In the genomic region with DNA sequence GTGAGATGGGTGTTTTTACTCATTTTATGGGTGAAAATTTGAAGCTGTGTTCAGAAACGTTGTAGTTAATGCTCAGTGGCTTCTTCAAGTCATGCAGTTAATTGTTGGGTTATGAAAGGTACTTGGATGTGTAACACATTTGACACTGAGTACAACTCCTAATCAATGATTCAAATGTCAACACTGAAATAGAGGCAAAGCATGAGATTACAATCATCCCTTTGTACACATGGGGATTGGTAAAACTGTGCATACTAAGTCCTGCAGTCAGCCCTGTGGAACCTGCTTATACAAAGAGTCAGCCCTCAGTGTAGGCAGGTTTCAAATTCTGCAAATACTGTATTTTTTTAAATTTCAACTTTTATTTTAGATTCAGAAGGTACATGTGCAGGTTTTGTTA, we compare ENCODE assay signal across 1 cellular context.
TF ChIP-seq lines count a peak whose summit lies in the region.

No MANE protein-coding gene starts in this region.

TF ChIP-seq in HepG2, 621 proteins besides CTCF, POLR2A, EP300 and RAD21 (continued from another document):
- TF ChIP-seq, protein P1, sequence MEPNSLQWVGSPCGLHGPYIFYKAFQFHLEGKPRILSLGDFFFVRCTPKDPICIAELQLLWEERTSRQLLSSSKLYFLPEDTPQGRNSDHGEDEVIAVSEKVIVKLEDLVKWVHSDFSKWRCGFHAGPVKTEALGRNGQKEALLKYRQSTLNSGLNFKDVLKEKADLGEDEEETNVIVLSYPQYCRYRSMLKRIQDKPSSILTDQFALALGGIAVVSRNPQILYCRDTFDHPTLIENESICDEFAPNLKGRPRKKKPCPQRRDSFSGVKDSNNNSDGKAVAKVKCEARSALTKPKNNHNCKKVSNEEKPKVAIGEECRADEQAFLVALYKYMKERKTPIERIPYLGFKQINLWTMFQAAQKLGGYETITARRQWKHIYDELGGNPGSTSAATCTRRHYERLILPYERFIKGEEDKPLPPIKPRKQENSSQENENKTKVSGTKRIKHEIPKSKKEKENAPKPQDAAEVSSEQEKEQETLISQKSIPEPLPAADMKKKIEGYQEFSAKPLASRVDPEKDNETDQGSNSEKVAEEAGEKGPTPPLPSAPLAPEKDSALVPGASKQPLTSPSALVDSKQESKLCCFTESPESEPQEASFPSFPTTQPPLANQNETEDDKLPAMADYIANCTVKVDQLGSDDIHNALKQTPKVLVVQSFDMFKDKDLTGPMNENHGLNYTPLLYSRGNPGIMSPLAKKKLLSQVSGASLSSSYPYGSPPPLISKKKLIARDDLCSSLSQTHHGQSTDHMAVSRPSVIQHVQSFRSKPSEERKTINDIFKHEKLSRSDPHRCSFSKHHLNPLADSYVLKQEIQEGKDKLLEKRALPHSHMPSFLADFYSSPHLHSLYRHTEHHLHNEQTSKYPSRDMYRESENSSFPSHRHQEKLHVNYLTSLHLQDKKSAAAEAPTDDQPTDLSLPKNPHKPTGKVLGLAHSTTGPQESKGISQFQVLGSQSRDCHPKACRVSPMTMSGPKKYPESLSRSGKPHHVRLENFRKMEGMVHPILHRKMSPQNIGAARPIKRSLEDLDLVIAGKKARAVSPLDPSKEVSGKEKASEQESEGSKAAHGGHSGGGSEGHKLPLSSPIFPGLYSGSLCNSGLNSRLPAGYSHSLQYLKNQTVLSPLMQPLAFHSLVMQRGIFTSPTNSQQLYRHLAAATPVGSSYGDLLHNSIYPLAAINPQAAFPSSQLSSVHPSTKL (CRISPR knock-in tag; IDR thresholded peaks at IDR 0.05): peak; percentile 46; the same call in 1 of the 2 replicates
- TF ChIP-seq FOXA3 (CRISPR knock-in tag; IDR thresholded peaks at IDR 0.05) (peak; percentile 91), KDM6A (CRISPR knock-in tag; IDR thresholded peaks at IDR 0.05; ENCODE audit: low read depth) (no peak), KAT7 (CRISPR knock-in tag; IDR thresholded peaks at IDR 0.05; ENCODE audit: borderline replicate concordance) (no peak), ZSCAN21 (CRISPR knock-in tag; IDR thresholded peaks at IDR 0.05; ENCODE audit: borderline replicate concordance) (peak; percentile 35; the same call in 1 of the 2 replicates), NR2C2 (CRISPR knock-in tag; IDR thresholded peaks at IDR 0.05; ENCODE audit: borderline replicate concordance) (no peak), KDM3A (CRISPR knock-in tag; IDR thresholded peaks at IDR 0.05; ENCODE audit: low read depth) (no peak), JUND (CRISPR knock-in tag; IDR thresholded peaks at IDR 0.05) (no peak), ONECUT2 (CRISPR knock-in tag; IDR thresholded peaks at IDR 0.05) (no peak), RXRB (CRISPR knock-in tag; IDR thresholded peaks at IDR 0.05; ENCODE audit: borderline replicate concordance) (peak; percentile 14; the same call in 1 of the 2 replicates), TEAD3 (CRISPR knock-in tag; optimal IDR thresholded peaks at IDR 0.05; ENCODE audit: borderline replicate concordance) (peak; percentile 21), FOXK1 (CRISPR knock-in tag; IDR thresholded peaks at IDR 0.05; ENCODE audit: borderline replicate concordance, low read depth) (peak; percentile 30; the same call in 1 of the 2 replicates), JUN (CRISPR knock-in tag; IDR thresholded peaks at IDR 0.05) (no peak), FOXA1 (IDR thresholded peaks at IDR 0.05) (peak; percentile 64), FOXA1 (CRISPR knock-in tag; IDR thresholded peaks at IDR 0.05) (peak; percentile 86), ZNF382 (CRISPR knock-in tag; IDR thresholded peaks at IDR 0.05; ENCODE audit: borderline replicate concordance) (no peak), ZNF326 (CRISPR knock-in tag; IDR thresholded peaks at IDR 0.05; ENCODE audit: borderline replicate concordance) (no peak), YY1 (IDR thresholded peaks at IDR 0.05; ENCODE audit: insufficient read depth, insufficient replicate concordance, low read depth, low read length) (no peak), JUNB (CRISPR knock-in tag; IDR thresholded peaks at IDR 0.05; ENCODE audit: borderline replicate concordance) (no peak), RARA (CRISPR knock-in tag; IDR thresholded peaks at IDR 0.05) (peak; percentile 26; the same call in 1 of the 2 replicates), ZNF777 (CRISPR knock-in tag; IDR thresholded peaks at IDR 0.05) (no peak), GATAD2A (CRISPR knock-in tag; IDR thresholded peaks at IDR 0.05) (peak; percentile 33; the same call in 1 of the 2 replicates)
- TF ChIP-seq, protein P2, sequence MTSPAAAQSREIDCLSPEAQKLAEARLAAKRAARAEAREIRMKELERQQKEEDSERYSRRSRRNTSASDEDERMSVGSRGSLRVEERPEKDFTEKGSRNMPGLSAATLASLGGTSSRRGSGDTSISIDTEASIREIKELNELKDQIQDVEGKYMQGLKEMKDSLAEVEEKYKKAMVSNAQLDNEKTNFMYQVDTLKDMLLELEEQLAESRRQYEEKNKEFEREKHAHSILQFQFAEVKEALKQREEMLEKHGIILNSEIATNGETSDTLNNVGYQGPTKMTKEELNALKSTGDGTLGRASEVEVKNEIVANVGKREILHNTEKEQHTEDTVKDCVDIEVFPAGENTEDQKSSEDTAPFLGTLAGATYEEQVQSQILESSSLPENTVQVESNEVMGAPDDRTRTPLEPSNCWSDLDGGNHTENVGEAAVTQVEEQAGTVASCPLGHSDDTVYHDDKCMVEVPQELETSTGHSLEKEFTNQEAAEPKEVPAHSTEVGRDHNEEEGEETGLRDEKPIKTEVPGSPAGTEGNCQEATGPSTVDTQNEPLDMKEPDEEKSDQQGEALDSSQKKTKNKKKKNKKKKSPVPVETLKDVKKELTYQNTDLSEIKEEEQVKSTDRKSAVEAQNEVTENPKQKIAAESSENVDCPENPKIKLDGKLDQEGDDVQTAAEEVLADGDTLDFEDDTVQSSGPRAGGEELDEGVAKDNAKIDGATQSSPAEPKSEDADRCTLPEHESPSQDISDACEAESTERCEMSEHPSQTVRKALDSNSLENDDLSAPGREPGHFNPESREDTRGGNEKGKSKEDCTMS (CRISPR knock-in tag; conservative IDR thresholded peaks at IDR 0.05): no peak
- TF ChIP-seq, protein P3, sequence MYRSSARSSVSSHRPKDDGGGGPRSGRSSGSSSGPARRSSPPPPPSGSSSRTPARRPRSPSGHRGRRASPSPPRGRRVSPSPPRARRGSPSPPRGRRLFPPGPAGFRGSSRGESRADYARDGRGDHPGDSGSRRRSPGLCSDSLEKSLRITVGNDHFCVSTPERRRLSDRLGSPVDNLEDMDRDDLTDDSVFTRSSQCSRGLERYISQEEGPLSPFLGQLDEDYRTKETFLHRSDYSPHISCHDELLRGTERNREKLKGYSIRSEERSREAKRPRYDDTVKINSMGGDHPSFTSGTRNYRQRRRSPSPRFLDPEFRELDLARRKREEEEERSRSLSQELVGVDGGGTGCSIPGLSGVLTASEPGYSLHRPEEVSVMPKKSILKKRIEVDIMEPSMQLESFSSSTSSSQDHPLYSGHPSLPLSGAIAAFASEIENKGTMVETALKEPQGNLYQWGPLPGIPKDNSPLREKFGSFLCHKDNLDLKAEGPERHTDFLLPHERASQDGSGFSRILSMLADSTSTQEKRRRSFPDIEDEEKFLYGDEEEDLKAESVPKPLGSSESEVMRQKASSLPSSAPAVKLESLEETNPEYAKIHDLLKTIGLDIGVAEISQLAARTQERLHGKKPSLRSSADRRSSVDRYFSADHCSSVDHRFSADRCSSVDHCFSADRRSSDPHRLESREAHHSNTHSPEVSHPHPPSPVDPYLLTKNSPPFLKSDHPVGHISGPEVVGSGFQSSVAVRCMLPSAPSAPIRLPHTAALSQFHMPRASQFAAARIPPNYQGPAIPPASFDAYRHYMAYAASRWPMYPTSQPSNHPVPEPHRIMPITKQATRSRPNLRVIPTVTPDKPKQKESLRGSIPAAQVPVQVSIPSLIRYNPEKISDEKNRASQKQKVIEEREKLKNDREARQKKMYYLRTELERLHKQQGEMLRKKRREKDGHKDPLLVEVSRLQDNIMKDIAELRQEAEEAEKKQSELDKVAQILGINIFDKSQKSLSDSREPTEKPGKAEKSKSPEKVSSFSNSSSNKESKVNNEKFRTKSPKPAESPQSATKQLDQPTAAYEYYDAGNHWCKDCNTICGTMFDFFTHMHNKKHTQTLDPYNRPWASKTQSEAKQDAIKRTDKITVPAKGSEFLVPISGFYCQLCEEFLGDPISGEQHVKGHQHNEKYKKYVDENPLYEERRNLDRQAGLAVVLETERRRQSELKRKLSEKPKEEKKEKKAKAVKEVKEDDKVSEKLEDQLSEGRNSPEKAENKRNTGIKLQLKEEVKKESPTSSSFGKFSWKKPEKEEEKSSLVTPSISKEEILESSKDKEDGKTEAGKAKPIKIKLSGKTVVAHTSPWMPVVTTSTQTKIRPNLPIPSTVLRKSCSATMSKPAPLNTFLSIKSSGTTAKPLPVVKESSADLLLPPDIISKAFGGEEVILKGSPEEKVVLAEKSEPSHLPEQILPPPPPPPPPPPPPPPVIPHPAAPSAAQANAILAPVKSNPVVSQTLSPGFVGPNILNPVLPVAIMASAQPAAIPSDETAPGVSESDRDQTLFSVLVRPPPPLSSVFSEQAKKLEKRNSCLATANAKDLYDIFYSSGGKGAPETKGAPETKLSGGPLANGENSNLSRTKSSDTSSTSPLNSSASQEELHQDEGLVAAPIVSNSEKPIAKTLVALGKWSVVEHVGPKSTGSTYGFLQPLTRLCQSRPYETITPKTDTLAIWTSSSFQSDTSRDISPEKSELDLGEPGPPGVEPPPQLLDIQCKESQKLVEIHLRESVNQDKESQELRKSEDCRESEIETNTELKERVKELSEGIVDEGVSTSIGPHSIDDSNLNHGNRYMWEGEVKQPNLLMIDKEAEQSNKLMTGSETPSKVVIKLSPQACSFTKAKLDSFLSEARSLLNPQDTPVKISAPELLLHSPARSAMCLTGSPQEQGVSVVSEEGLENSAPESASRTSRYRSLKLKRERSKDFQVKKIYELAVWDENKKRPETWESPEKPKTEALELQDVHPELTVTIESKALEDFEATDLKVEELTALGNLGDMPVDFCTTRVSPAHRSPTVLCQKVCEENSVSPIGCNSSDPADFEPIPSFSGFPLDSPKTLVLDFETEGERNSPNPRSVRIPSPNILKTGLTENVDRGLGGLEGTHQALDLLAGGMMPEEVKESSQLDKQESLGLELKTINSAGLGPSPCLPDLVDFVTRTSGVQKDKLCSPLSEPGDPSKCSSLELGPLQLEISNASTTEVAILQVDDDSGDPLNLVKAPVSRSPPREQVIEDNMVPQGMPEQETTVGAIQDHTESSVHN (CRISPR knock-in tag; IDR thresholded peaks at IDR 0.05): no peak
- TF ChIP-seq, protein P4, sequence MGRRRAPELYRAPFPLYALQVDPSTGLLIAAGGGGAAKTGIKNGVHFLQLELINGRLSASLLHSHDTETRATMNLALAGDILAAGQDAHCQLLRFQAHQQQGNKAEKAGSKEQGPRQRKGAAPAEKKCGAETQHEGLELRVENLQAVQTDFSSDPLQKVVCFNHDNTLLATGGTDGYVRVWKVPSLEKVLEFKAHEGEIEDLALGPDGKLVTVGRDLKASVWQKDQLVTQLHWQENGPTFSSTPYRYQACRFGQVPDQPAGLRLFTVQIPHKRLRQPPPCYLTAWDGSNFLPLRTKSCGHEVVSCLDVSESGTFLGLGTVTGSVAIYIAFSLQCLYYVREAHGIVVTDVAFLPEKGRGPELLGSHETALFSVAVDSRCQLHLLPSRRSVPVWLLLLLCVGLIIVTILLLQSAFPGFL (CRISPR knock-in tag; IDR thresholded peaks at IDR 0.05): no peak
- TF ChIP-seq, protein P5, sequence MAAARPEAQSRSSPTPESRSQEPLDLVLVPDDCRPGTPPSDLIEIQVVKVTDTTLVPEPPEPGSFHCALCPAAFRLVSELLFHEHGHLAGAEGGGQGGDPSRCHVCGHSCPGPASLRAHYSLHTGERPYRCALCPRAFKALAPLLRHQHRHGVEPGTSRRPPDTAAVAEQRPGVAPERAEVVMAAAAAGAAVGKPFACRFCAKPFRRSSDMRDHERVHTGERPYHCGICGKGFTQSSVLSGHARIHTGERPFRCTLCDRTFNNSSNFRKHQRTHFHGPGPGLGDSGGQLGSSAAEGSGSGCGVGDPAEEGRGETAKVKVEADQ (CRISPR knock-in tag; IDR thresholded peaks at IDR 0.05; ENCODE audit: borderline replicate concordance): no peak
